ENCODE assay signal across 19 cellular contexts in genomic region chr13:27928353-27928804, GRCh38. TPM values are rescaled to one million over a fixed set of nuclear protein-coding genes. Genes with fewer than 3 reads are reported as not detected.
"Had no signal": no experiment of that assay in that cellular context is flagged by ENCODE, and none has a peak within 500 bp of the region (broad histone marks: within the 10 kb centered on the region; RNA-seq: fewer than 3 reads in every experiment).

No MANE protein-coding gene starts in this region.

- H3K4me1 ChIP-seq: psoas muscle had no signal

- H3K4me3 ChIP-seq: gastroesophageal sphincter, heart right ventricle, psoas muscle, thoracic aorta had no signal

- DNase-seq: activated CD4-positive, CD25-positive, alpha-beta regulatory T cell treated with anti-CD3 and anti-CD28 coated beads, Interleukin-2, amount 50 U/mL, for 72 hours; cerebellar nuclear complex; effector memory CD8-positive, alpha-beta T cell; heart right ventricle; naive thymus-derived CD8-positive, alpha-beta T cell; psoas muscle; stimulated activated CD4-positive, alpha-beta T cell treated with anti-CD3 and anti-CD28 coated beads, Interleukin-1b, Interleukin-23, amount 100 ng/mL, for 48 hours; T-helper 1 cell; T1000 had no signal

- H3K36me3 Mint-ChIP-seq: naive thymus-derived CD8-positive, alpha-beta T cell had no signal

- H3K4me3 Mint-ChIP-seq: dendritic cell treated with granulocyte-macrophage colony-stimulating factor and Interleukin-4, amounts not matched to agents 40 ng/mL and 50 ng/mL, for 4 days had no signal

- H3K27ac ChIP-seq: gastroesophageal sphincter, heart right ventricle, psoas muscle, thoracic aorta had no signal

- ATAC-seq: activated naive CD4-positive, alpha-beta T cell treated with anti-CD3 and anti-CD28 coated beads, Interleukin-2, amount 50 U/mL, for 72 hours; effector memory CD8-positive, alpha-beta T cell; gastroesophageal sphincter; heart right ventricle; left lobe of liver; naive thymus-derived CD8-positive, alpha-beta T cell; psoas muscle; SK-N-SH treated with all-trans-retinoic acid at 6 μM for 48 hours had no signal

- H3K9me3 ChIP-seq: gastroesophageal sphincter, heart right ventricle, psoas muscle, thoracic aorta had no signal

- H3K9me3 Mint-ChIP-seq: activated naive CD4-positive, alpha-beta T cell treated with anti-CD3 and anti-CD28 coated beads, Interleukin-2, amount 50 U/mL, for 72 hours; dendritic cell treated with granulocyte-macrophage colony-stimulating factor and Interleukin-4, amounts not matched to agents 40 ng/mL and 50 ng/mL, for 4 days; effector memory CD8-positive, alpha-beta T cell had no signal

- H3K36me3 ChIP-seq: gastroesophageal sphincter, heart right ventricle, thoracic aorta had no signal

- H3K27ac Mint-ChIP-seq: dendritic cell treated with granulocyte-macrophage colony-stimulating factor and Interleukin-4, amounts not matched to agents 40 ng/mL and 50 ng/mL, for 4 days had no signal

RNA-seq across cellular contexts. Expression of gene PDX1, which starts 8.6 kb away (rescaled TPM):
- total RNA-seq: activated naive CD4-positive, alpha-beta T cell treated with anti-CD3 and anti-CD28 coated beads, Interleukin-2, amount 50 U/mL, for 72 hours; gastroesophageal sphincter; heart right ventricle; lung microvascular endothelial cell; mononuclear cell; naive thymus-derived CD8-positive, alpha-beta T cell; psoas muscle had no signal
- polyA plus RNA-seq: esophagus; heart right ventricle; keratinocyte; naive thymus-derived CD8-positive, alpha-beta T cell; psoas muscle had no signal

RNA-seq across cellular contexts. Expression of gene CDX2, which starts 40.7 kb away (rescaled TPM):
- total RNA-seq: activated naive CD4-positive, alpha-beta T cell treated with anti-CD3 and anti-CD28 coated beads, Interleukin-2, amount 50 U/mL, for 72 hours; gastroesophageal sphincter; heart right ventricle; left lobe of liver; lung microvascular endothelial cell; mononuclear cell; naive thymus-derived CD8-positive, alpha-beta T cell; psoas muscle; thoracic aorta had no signal
- polyA plus RNA-seq: heart right ventricle; keratinocyte; naive thymus-derived CD8-positive, alpha-beta T cell had no signal
